Comparison of ENCODE assay signal across 1 cellular context in genomic region chr1:25819496-25820246, GRCh38.
TF ChIP-seq lines count a peak whose summit lies in the region.

TSS of gene MTFR1L (plus strand) at chr1:25819954. CDS start at chr1:25823105, 3,151 bp downstream.

TF ChIP-seq in HepG2, 621 proteins besides CTCF, POLR2A, EP300 and RAD21 (continued from another document and continues in another):
- peak; percentile 86 for TF ChIP-seq ZBTB2 (CRISPR knock-in tag; IDR thresholded peaks at IDR 0.05; ENCODE audit: low read depth)
- TF ChIP-seq PHF20 (CRISPR knock-in tag; IDR thresholded peaks at IDR 0.05) = peak; percentile 80
- TF ChIP-seq RXRB (CRISPR knock-in tag; IDR thresholded peaks at IDR 0.05; ENCODE audit: borderline replicate concordance) = peak; percentile 61; the same call in 1 of the 2 replicates
- peak; percentile 86; the same call in 1 of the 2 replicates for TF ChIP-seq ZNF749 (CRISPR knock-in tag; IDR thresholded peaks at IDR 0.05; ENCODE audit: borderline replicate concordance)
- peak; percentile 42; the same call in 1 of the 2 replicates for TF ChIP-seq AHR (CRISPR knock-in tag; IDR thresholded peaks at IDR 0.05)
- TF ChIP-seq ZNF224 (CRISPR knock-in tag; IDR thresholded peaks at IDR 0.05) = 0 out of 2 replicates have a peak, but pooled peaks have one; percentile 22
- TF ChIP-seq ZIK1 (CRISPR knock-in tag; IDR thresholded peaks at IDR 0.05; ENCODE audit: borderline replicate concordance, low read depth) = peak; percentile 60; the same call in 1 of the 2 replicates
- TF ChIP-seq PPARG (CRISPR knock-in tag; conservative IDR thresholded peaks at IDR 0.05) = 0 out of 2 replicates have a peak, but pooled peaks have one; percentile 17
- TF ChIP-seq CSRNP1 (CRISPR knock-in tag; IDR thresholded peaks at IDR 0.05) = no peak
- no peak for TF ChIP-seq SMAD9 (CRISPR knock-in tag; IDR thresholded peaks at IDR 0.05)
- TF ChIP-seq, protein P1, sequence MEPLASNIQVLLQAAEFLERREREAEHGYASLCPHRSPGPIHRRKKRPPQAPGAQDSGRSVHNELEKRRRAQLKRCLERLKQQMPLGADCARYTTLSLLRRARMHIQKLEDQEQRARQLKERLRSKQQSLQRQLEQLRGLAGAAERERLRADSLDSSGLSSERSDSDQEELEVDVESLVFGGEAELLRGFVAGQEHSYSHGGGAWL (CRISPR knock-in tag; IDR thresholded peaks at IDR 0.05) = peak; percentile 15; the same call in 1 of the 2 replicates
- peak; percentile 89 for TF ChIP-seq ZNF547 (CRISPR knock-in tag; IDR thresholded peaks at IDR 0.05)
- TF ChIP-seq HMGXB3 (CRISPR knock-in tag; IDR thresholded peaks at IDR 0.05; ENCODE audit: borderline replicate concordance) = peak; percentile 70; the same call in 1 of the 2 replicates
- TF ChIP-seq STAG1 (CRISPR knock-in tag; IDR thresholded peaks at IDR 0.05) = no peak
- TF ChIP-seq, protein P2, sequence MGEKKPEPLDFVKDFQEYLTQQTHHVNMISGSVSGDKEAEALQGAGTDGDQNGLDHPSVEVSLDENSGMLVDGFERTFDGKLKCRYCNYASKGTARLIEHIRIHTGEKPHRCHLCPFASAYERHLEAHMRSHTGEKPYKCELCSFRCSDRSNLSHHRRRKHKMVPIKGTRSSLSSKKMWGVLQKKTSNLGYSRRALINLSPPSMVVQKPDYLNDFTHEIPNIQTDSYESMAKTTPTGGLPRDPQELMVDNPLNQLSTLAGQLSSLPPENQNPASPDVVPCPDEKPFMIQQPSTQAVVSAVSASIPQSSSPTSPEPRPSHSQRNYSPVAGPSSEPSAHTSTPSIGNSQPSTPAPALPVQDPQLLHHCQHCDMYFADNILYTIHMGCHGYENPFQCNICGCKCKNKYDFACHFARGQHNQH (CRISPR knock-in tag; IDR thresholded peaks at IDR 0.05) = peak; percentile 82
- no peak for TF ChIP-seq IKZF4 (CRISPR knock-in tag; IDR thresholded peaks at IDR 0.05; ENCODE audit: borderline replicate concordance, low read depth, not compliant biosample characterization)
- peak; percentile 86; the same call in 1 of the 2 replicates for TF ChIP-seq TARDBP (CRISPR knock-in tag; IDR thresholded peaks at IDR 0.05)
- TF ChIP-seq, protein P3, sequence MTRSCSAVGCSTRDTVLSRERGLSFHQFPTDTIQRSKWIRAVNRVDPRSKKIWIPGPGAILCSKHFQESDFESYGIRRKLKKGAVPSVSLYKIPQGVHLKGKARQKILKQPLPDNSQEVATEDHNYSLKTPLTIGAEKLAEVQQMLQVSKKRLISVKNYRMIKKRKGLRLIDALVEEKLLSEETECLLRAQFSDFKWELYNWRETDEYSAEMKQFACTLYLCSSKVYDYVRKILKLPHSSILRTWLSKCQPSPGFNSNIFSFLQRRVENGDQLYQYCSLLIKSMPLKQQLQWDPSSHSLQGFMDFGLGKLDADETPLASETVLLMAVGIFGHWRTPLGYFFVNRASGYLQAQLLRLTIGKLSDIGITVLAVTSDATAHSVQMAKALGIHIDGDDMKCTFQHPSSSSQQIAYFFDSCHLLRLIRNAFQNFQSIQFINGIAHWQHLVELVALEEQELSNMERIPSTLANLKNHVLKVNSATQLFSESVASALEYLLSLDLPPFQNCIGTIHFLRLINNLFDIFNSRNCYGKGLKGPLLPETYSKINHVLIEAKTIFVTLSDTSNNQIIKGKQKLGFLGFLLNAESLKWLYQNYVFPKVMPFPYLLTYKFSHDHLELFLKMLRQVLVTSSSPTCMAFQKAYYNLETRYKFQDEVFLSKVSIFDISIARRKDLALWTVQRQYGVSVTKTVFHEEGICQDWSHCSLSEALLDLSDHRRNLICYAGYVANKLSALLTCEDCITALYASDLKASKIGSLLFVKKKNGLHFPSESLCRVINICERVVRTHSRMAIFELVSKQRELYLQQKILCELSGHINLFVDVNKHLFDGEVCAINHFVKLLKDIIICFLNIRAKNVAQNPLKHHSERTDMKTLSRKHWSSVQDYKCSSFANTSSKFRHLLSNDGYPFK (CRISPR knock-in tag; IDR thresholded peaks at IDR 0.05; ENCODE audit: borderline replicate concordance) = peak; percentile 44; the same call in 1 of the 2 replicates
- TF ChIP-seq MIER3 (CRISPR knock-in tag; IDR thresholded peaks at IDR 0.05; ENCODE audit: borderline replicate concordance) = 0 out of 2 replicates have a peak, but pooled peaks have one; percentile 52
- TF ChIP-seq ZNF710 (CRISPR knock-in tag; IDR thresholded peaks at IDR 0.05; ENCODE audit: borderline replicate concordance) = 0 out of 2 replicates have a peak, but pooled peaks have one; percentile 54
- peak; percentile 39; the same call in 1 of the 2 replicates for TF ChIP-seq SOX5 (CRISPR knock-in tag; IDR thresholded peaks at IDR 0.05; ENCODE audit: borderline replicate concordance)
- TF ChIP-seq ZNF501 (CRISPR knock-in tag; IDR thresholded peaks at IDR 0.05) = peak; percentile 74; the same call in 1 of the 2 replicates
- TF ChIP-seq SAP130 (CRISPR knock-in tag; IDR thresholded peaks at IDR 0.05; ENCODE audit: low read depth) = peak; percentile 91
- peak; percentile 72; the same call in 1 of the 2 replicates for TF ChIP-seq SNAI1 (CRISPR knock-in tag; IDR thresholded peaks at IDR 0.05; ENCODE audit: borderline replicate concordance)
- 0 out of 2 replicates have a peak, but pooled peaks have one; percentile 63 for TF ChIP-seq ZNF430 (CRISPR knock-in tag; IDR thresholded peaks at IDR 0.05)
- TF ChIP-seq ZFYVE20 (CRISPR knock-in tag; IDR thresholded peaks at IDR 0.05; ENCODE audit: borderline replicate concordance, low read depth) = no peak
- peak; percentile 40; the same call in 1 of the 2 replicates for TF ChIP-seq POGK (CRISPR knock-in tag; conservative IDR thresholded peaks at IDR 0.05)
- TF ChIP-seq, protein P4, sequence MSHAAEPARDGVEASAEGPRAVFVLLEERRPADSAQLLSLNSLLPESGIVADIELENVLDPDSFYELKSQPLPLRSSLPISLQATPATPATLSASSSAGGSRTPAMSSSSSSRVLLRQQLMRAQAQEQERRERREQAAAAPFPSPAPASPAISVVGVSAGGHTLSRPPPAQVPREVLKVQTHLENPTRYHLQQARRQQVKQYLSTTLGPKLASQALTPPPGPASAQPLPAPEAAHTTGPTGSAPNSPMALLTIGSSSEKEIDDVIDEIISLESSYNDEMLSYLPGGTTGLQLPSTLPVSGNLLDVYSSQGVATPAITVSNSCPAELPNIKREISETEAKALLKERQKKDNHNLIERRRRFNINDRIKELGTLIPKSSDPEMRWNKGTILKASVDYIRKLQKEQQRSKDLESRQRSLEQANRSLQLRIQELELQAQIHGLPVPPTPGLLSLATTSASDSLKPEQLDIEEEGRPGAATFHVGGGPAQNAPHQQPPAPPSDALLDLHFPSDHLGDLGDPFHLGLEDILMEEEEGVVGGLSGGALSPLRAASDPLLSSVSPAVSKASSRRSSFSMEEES (CRISPR knock-in tag; IDR thresholded peaks at IDR 0.05) = 0 out of 2 replicates have a peak, but pooled peaks have one; percentile 41
- TF ChIP-seq EED (CRISPR knock-in tag; IDR thresholded peaks at IDR 0.05) = 0 out of 2 replicates have a peak, but pooled peaks have one; percentile 16
- TF ChIP-seq TEAD3 (CRISPR knock-in tag; optimal IDR thresholded peaks at IDR 0.05; ENCODE audit: borderline replicate concordance) = peak; percentile 34
- no peak for TF ChIP-seq KAT2B (IDR thresholded peaks at IDR 0.05; ENCODE audit: borderline replicate concordance, low read depth, low read length)
- no peak for TF ChIP-seq ZNF7 (CRISPR knock-in tag; IDR thresholded peaks at IDR 0.05)
- TF ChIP-seq KDM5B (CRISPR knock-in tag; IDR thresholded peaks at IDR 0.05; ENCODE audit: borderline replicate concordance) = peak; percentile 90
- peak; percentile 92 for TF ChIP-seq ETV5 (CRISPR knock-in tag; IDR thresholded peaks at IDR 0.05; ENCODE audit: borderline replicate concordance)
- peak; percentile 6; the same call in 1 of the 2 replicates for TF ChIP-seq NR1H2 (CRISPR knock-in tag; IDR thresholded peaks at IDR 0.05; ENCODE audit: borderline replicate concordance, low read depth)
- TF ChIP-seq KDM3A (CRISPR knock-in tag; IDR thresholded peaks at IDR 0.05; ENCODE audit: low read depth) = peak; percentile 58; the same call in 1 of the 2 replicates
- TF ChIP-seq ZNF781 (CRISPR knock-in tag; IDR thresholded peaks at IDR 0.05; ENCODE audit: borderline replicate concordance, not compliant biosample characterization) = peak; percentile 27
- peak; percentile 88 for TF ChIP-seq GATAD1 (CRISPR knock-in tag; IDR thresholded peaks at IDR 0.05)
